Comparison of ENCODE assay signal across 10 cellular contexts in genomic region chr17:29706045-29706431, GRCh38.
DNase-seq lines count a peak whose midpoint lies in the region; ATAC-seq and TF ChIP-seq lines count a peak whose summit lies in the region.
"Had no signal": no experiment of that assay in that cellular context is flagged by ENCODE, and none has a peak within 500 bp of the region (broad histone marks: within the 10 kb centered on the region; RNA-seq: fewer than 3 reads in every experiment).

No MANE protein-coding gene starts in this region.

- H3K27me3 ChIP-seq in OCI-LY1 (ENCODE audit: insufficient read depth, low read length) = no peaks in the 10 kb centered on the region

- intact Hi-C loops in dendritic cell treated with granulocyte-macrophage colony-stimulating factor and Interleukin-4, amounts not matched to agents 40 ng/mL and 50 ng/mL, for 4 days (cut with micrococcal nuclease) = loop anchor here (2.0 kb wide), 2 partner anchors 17 to 55 kb away; no protein-coding TSS in a partner anchor

- TF ChIP-seq CTCF in OCI-LY1 (IDR thresholded peaks at IDR 0.05; ENCODE audit: low read length) = no peak

- H3K9ac ChIP-seq in OCI-LY1 (ENCODE audit: low read length) = peak overlapping the region; percentile 40

- H3K36me3 Mint-ChIP-seq in dendritic cell treated with granulocyte-macrophage colony-stimulating factor and Interleukin-4, amounts not matched to agents 40 ng/mL and 50 ng/mL, for 4 days (ENCODE audit: low read depth) = peaks cover 21% of the 10 kb centered on the region

- H3K27ac Mint-ChIP-seq in dendritic cell treated with granulocyte-macrophage colony-stimulating factor and Interleukin-4, amounts not matched to agents 40 ng/mL and 50 ng/mL, for 4 days = peak overlapping the region; percentile 99

- H3K27me3 Mint-ChIP-seq in dendritic cell treated with granulocyte-macrophage colony-stimulating factor and Interleukin-4, amounts not matched to agents 40 ng/mL and 50 ng/mL, for 4 days = no peaks in the 10 kb centered on the region
- H3K27me3 Mint-ChIP-seq: brain had no signal

- H3K4me3 ChIP-seq in GM08714 (ENCODE audit: low read length) = peak overlapping the region; percentile 42; the same call in 1 of the 2 replicates
- H3K4me3 ChIP-seq in OCI-LY1 (ENCODE audit: low read depth, low read length, poor library complexity, severe bottlenecking) = peak overlapping the region; percentile 36
- no peak overlapping the region for H3K4me3 ChIP-seq in skin epidermis

- H3K9me2 ChIP-seq in OCI-LY1 (ENCODE audit: low read depth, low read length) = no peaks in the 10 kb centered on the region

- no peaks in the 10 kb centered on the region for H3K9me3 ChIP-seq in OCI-LY1 (ENCODE audit: low read length)

- H3K4me3 Mint-ChIP-seq in dendritic cell treated with granulocyte-macrophage colony-stimulating factor and Interleukin-4, amounts not matched to agents 40 ng/mL and 50 ng/mL, for 4 days = peak overlapping the region; percentile 82
- H3K4me3 Mint-ChIP-seq: brain had no signal

- no peak for DNase-seq in HK-2 (ENCODE audit: unreplicated experiment)
- DNase-seq: foreskin fibroblast, HCEC 1CT had no signal

- H2AFZ ChIP-seq in OCI-LY1 (ENCODE audit: low read length) = no peak overlapping the region

- H3K27ac ChIP-seq in OCI-LY1 (ENCODE audit: low read depth, low read length, poor library complexity, severe bottlenecking) (peak overlapping the region; percentile 92), skin epidermis (peak overlapping the region in 16 of 21 experiments; percentile 15 to 92 (median 66))

- peak overlapping the region; percentile 50 for H3K4me2 ChIP-seq in OCI-LY1 (ENCODE audit: low read length)

- peaks cover 54% of the 10 kb centered on the region for H3K4me1 ChIP-seq in OCI-LY1 (ENCODE audit: insufficient read depth, low read length, severe bottlenecking)

- H3K79me2 ChIP-seq in OCI-LY1 (ENCODE audit: insufficient read depth, low read length) = peaks cover 19% of the 10 kb centered on the region; the same call in 1 of the 2 replicates

- no peaks in the 10 kb centered on the region for H4K20me1 ChIP-seq in OCI-LY1 (ENCODE audit: insufficient read depth, low read length)

- H3K36me3 ChIP-seq in OCI-LY1 (ENCODE audit: insufficient read depth, low read length) = peaks cover 38% of the 10 kb centered on the region

- no peaks in the 10 kb centered on the region for H3F3A ChIP-seq in OCI-LY1 (ENCODE audit: insufficient read depth, low read length)

- no peaks in the 10 kb centered on the region for H3K9me3 Mint-ChIP-seq in dendritic cell treated with granulocyte-macrophage colony-stimulating factor and Interleukin-4, amounts not matched to agents 40 ng/mL and 50 ng/mL, for 4 days
- H3K9me3 Mint-ChIP-seq: brain had no signal

- peaks cover 31% of the 10 kb centered on the region for H3K4me1 Mint-ChIP-seq in dendritic cell treated with granulocyte-macrophage colony-stimulating factor and Interleukin-4, amounts not matched to agents 40 ng/mL and 50 ng/mL, for 4 days (ENCODE audit: low read depth)

- ATAC-seq in GM18867 (IDR thresholded peaks at IDR 0.05; ENCODE audit: unreplicated experiment) = no peak
- ATAC-seq in GM19351 (IDR thresholded peaks at IDR 0.05; ENCODE audit: unreplicated experiment) = no peak

Comparison
In these comparisons a context has a peak if more than half of its experiments do, and no peak if none do; other contexts are left out.
1. H3K4me3 ChIP-seq: peak in GM08714 (single experiment) and OCI-LY1 (single experiment); none in skin epidermis (0 of 7).